15 cellular contexts compared by ENCODE assay signal in genomic region chr16:56939801-56940200, GRCh38. TPM values are rescaled to one million over a fixed set of nuclear protein-coding genes. Genes with fewer than 3 reads are reported as not detected.
DNase-seq lines count a peak whose midpoint lies in the region; ATAC-seq, FAIRE-seq and TF ChIP-seq lines count a peak whose summit lies in the region.
"Had no signal": no experiment of that assay in that cellular context is flagged by ENCODE, and none has a peak within 500 bp of the region (broad histone marks: within the 10 kb centered on the region; RNA-seq: fewer than 3 reads in every experiment).

No MANE protein-coding gene starts in this region.

- no peaks in the 10 kb centered on the region for H3K9me3 ChIP-seq in BLaER1
- H3K9me3 ChIP-seq: Caco-2, colonic mucosa had no signal

- H4K20me1 ChIP-seq in BLaER1, result peaks cover 73% of the 10 kb centered on the region

- TF ChIP-seq CTCF in chondrocyte (IDR thresholded peaks at IDR 0.05), result no peak

- H3K9ac ChIP-seq in BLaER1, result no peak overlapping the region

- H3K27ac ChIP-seq in BLaER1, result no peak overlapping the region
- H3K27ac ChIP-seq: colonic mucosa had no signal

- no peaks in the 10 kb centered on the region for H3K9me3 Mint-ChIP-seq in chondrocyte (ENCODE audit: low read depth)
- H3K9me3 Mint-ChIP-seq: nephron had no signal

- no peak for TF ChIP-seq POLR2A in GM12892 (IDR thresholded peaks at IDR 0.05; ENCODE audit: low read depth, low read length)

- peaks cover 72% of the 10 kb centered on the region for H3K36me3 Mint-ChIP-seq in chondrocyte (ENCODE audit: low read depth)

- H3K4me3 ChIP-seq in BLaER1, result no peak overlapping the region
- H3K4me3 ChIP-seq: colonic mucosa had no signal

- peak overlapping the region; percentile 69; the same call in 1 of the 2 replicates for H3K4me2 ChIP-seq in BLaER1

- H3K4me1 Mint-ChIP-seq in chondrocyte (ENCODE audit: low read depth), result peaks cover 87% of the 10 kb centered on the region

- no peak overlapping the region for H3K4me3 Mint-ChIP-seq in chondrocyte (ENCODE audit: unreplicated experiment)

- H3K27me3 ChIP-seq in BLaER1, result no peaks in the 10 kb centered on the region
- H3K27me3 ChIP-seq: colonic mucosa had no signal

- DNase-seq in GM12892 (ENCODE audit: insufficient read length) (no peak), NCI-H510A (lab: John Stamatoyannopoulos, UW) (peak; percentile 57), chondrocyte (ENCODE audit: low spot score) (no peak), cortex of kidney (lab: John Stamatoyannopoulos, UW) (no peak), left lobe of liver (ENCODE audit: low spot score) (no peak)
- DNase-seq: Caco-2; colonic mucosa; stimulated activated CD4-positive, alpha-beta T cell treated with anti-CD3 and anti-CD28 coated beads, Interleukin-12 subunit alpha, Interleukin-12 subunit beta, amount 100 ng/mL, for 4 hours; stimulated activated CD8-positive, alpha-beta memory T cell treated with anti-CD3 and anti-CD28 coated beads, Interleukin-4, amount 100 ng/mL, for 48 hours had no signal

- peak; percentile 71 for FAIRE-seq in GM12892 (lab: Jason Lieb, UNC)
- FAIRE-seq: islet of Langerhans had no signal

- H3K27ac Mint-ChIP-seq in chondrocyte (ENCODE audit: unreplicated experiment), result peak overlapping the region; percentile 83
- H3K27ac Mint-ChIP-seq: nephron had no signal

- ATAC-seq in esophagus mucosa (no peak), GM18519 (IDR thresholded peaks at IDR 0.05; ENCODE audit: low FRiP score, unreplicated experiment) (no peak), left lobe of liver (no peak)

- H3K4me1 ChIP-seq in BLaER1, result peaks cover 100% of the 10 kb centered on the region
- H3K4me1 ChIP-seq: colonic mucosa had no signal

- peaks cover 98% of the 10 kb centered on the region for H3K36me3 ChIP-seq in BLaER1

- no peaks in the 10 kb centered on the region for H3K27me3 Mint-ChIP-seq in chondrocyte (ENCODE audit: low read depth)

RNA-seq across cellular contexts. Expression of gene HERPUD1, which starts 7.9 kb away (rescaled TPM):
- 162 TPM for polyA plus RNA-seq in GM12892 (2012; ENCODE audit: missing spikeins)
- 146 to 236 TPM (median 223 TPM) in 3 replicates for total RNA-seq in chondrocyte
- 63.9 TPM for total RNA-seq in esophagus mucosa
- 122 TPM for total RNA-seq in left lobe of liver

RNA-seq across cellular contexts. Expression of gene CETP, which starts 21.9 kb away (rescaled TPM):
- polyA plus RNA-seq in GM12892 (2012; ENCODE audit: missing spikeins), result 9.0 TPM
- total RNA-seq in chondrocyte (not detected in 3 replicates), esophagus mucosa (not detected), left lobe of liver (3.8 TPM)
- total RNA-seq: Caco-2, colonic mucosa, MCF 10A had no signal

RNA-seq across cellular contexts. Expression of gene NLRC5, which starts 49.6 kb away (rescaled TPM):
- 99.5 TPM for polyA plus RNA-seq in GM12892 (2012; ENCODE audit: missing spikeins)
- total RNA-seq in chondrocyte (6.3 to 10.7 TPM (median 6.6 TPM) in 3 replicates), esophagus mucosa (13.0 TPM), left lobe of liver (6.4 TPM)
